In genomic region chr5:55225346-55225745, GRCh38 we compare ENCODE assay signal across 1 cellular context.
TF ChIP-seq lines count a peak whose summit lies in the region.

No MANE protein-coding gene starts in this region.

TF ChIP-seq in HCT116, 20 proteins besides CTCF, POLR2A, EP300 and RAD21:
- TF ChIP-seq ATF3 (IDR thresholded peaks at IDR 0.05) (no peak), MAX (IDR thresholded peaks at IDR 0.05) (no peak), ZBTB33 (IDR thresholded peaks at IDR 0.05; ENCODE audit: extremely low read depth, insufficient replicate concordance, low read length) (no peak), FOSL1 (IDR thresholded peaks at IDR 0.05; ENCODE audit: low read depth) (no peak), SIN3A (IDR thresholded peaks at IDR 0.05; ENCODE audit: low read depth) (no peak), EZH2 (IDR thresholded peaks at IDR 0.05) (no peak), ELF1 (IDR thresholded peaks at IDR 0.05; ENCODE audit: borderline replicate concordance, low read depth) (no peak), JUND (IDR thresholded peaks at IDR 0.05) (no peak)
